18 cellular contexts compared by ENCODE assay signal in the genomic region with DNA sequence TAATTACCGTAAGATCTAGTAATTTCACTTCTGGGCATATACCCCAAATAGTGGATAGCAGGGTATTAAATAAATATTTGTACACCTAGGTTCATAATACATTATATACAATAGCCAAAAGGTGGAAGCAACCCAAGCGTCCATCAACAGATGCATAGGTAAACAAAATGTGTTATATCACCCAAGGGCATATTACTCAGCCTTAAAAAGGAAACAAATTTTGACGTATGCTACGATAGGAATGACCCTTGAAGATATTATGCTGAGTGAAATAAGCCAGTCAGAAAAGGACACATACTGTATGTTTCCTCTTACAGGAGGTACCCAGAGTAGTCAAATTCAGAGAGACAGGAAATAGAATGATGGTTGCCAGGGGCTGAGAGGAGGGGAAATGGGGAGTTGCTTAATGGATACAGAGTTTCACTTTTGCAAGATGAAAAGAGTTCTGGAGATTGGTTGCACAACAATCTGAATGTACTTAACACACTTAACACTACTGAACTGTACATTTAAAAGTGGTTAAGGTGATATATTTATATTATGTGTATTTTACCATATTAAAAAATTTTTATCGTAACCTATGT. TPM values are rescaled to one million over a fixed set of nuclear protein-coding genes. Genes with fewer than 3 reads are reported as not detected.
A peak's percentile ranks its signal among the peaks of the same experiment; 100 is the strongest.
DNase-seq lines count a peak whose midpoint lies in the region; ATAC-seq and TF ChIP-seq lines count a peak whose summit lies in the region.
"Had no signal": no experiment of that assay in that cellular context is flagged by ENCODE, and none has a peak within 500 bp of the region (broad histone marks: within the 10 kb centered on the region; RNA-seq: fewer than 3 reads in every experiment).

No MANE protein-coding gene starts in this region.

- peak overlapping the region in 7 of 11 experiments; percentile 31 to 65 (median 48); a peak in 10 of 22 replicates for H3K27ac ChIP-seq in BLaER1 treated with 17β-estradiol and CSF1 and Interleukin-3, amounts not matched to agents 10 nM and 100 nM
- no peak overlapping the region for H3K27ac ChIP-seq in gastrocnemius medialis
- H3K27ac ChIP-seq: A549, SJSA1 had no signal

- no peak overlapping the region for H3K27ac Mint-ChIP-seq in activated CD4-positive, alpha-beta memory T cell treated with anti-CD3 and anti-CD28 coated beads, Interleukin-2, amount 10 ng/mL, durations not matched to agents 7 days and 5 days
- H3K27ac Mint-ChIP-seq: CD4-positive, alpha-beta T cell had no signal

- no peaks in the 10 kb centered on the region for H3K36me3 Mint-ChIP-seq in activated CD4-positive, alpha-beta memory T cell treated with anti-CD3 and anti-CD28 coated beads, Interleukin-2, amount 10 ng/mL, durations not matched to agents 7 days and 5 days (ENCODE audit: low read depth)

- H3K4me2 ChIP-seq in BLaER1 treated with 17β-estradiol and CSF1 and Interleukin-3, amounts not matched to agents 10 nM and 100 nM = peak overlapping the region in 8 of 11 experiments; percentile 5 to 63 (median 18); a peak in 12 of 22 replicates
- H3K4me2 ChIP-seq: A549 had no signal

- H3K36me3 ChIP-seq in BLaER1 treated with 17β-estradiol and CSF1 and Interleukin-3, amounts not matched to agents 10 nM and 100 nM = no peaks in the 10 kb centered on the region
- H3K36me3 ChIP-seq in gastrocnemius medialis (no peaks in the 10 kb centered on the region), HAP-1 (replicated peaks) (no peaks in the 10 kb centered on the region)
- H3K36me3 ChIP-seq: SJSA1 had no signal

- in situ Hi-C loops in gastrocnemius medialis (cut with MboI; ENCODE audit: low sequenced_read_pairs in 4 of 4) (no loop called here), HAP-1 (cut with MboI; ENCODE audit: low sequenced_read_pairs) (loop anchor here (25.0 kb wide), 1 partner anchor 1193 kb away; no protein-coding TSS in a partner anchor)

- POLR2A ChIA-PET in activated CD4-positive, alpha-beta memory T cell treated with anti-CD3 and anti-CD28 coated beads, Interleukin-2, amount 10 ng/mL, durations not matched to agents 7 days and 5 days (lab: Charles Lee) = no interaction called here

- no peak overlapping the region for H3K9ac ChIP-seq in BLaER1 treated with 17β-estradiol and CSF1 and Interleukin-3, amounts not matched to agents 10 nM and 100 nM

- intact Hi-C loops in gastrocnemius medialis (cut with DNase I; ENCODE audit: low total_unique reads) = no loop called here

- DNase-seq in Jurkat, Clone E6-1 (ENCODE audit: low read depth, low spot score) = peak; percentile 11
- DNase-seq in NOMO-1 (lab: John Stamatoyannopoulos, UW; ENCODE audit: unreplicated experiment in 2 of 2) (peak; percentile 79 to 83), SKM-1 treated with dmso at 0.1 percent for 144 hours (lab: John Stamatoyannopoulos, UW; ENCODE audit: unreplicated experiment) (peak; percentile 92), hippocampal formation (lab: John Stamatoyannopoulos, UW) (no peak), gastrocnemius medialis (no peak), HAP-1 (ENCODE audit: low spot score in 2 of 2) (no peak)
- no peak for DNase-seq in activated CD4-positive, alpha-beta memory T cell treated with anti-CD3 and anti-CD28 coated beads, Interleukin-2, amount 10 ng/mL, durations not matched to agents 7 days and 5 days
- DNase-seq: CD4-positive, alpha-beta T cell; IMR-90; NCI-H1048; NCI-H1436 treated with DMSO at 0.1 percent for 48 hours; NCI-H2029 treated with DMSO at 0.1 percent for 48 hours; NCI-H2171 treated with DMSO at 0.1 percent for 48 hours; OCI-M1; RPMI8226 had no signal

- TF ChIP-seq POLR2A in gastrocnemius medialis (IDR thresholded peaks at IDR 0.05) = no peak

- H4K20me1 ChIP-seq in BLaER1 treated with 17β-estradiol and CSF1 and Interleukin-3, amounts not matched to agents 10 nM and 100 nM = no peaks in the 10 kb centered on the region

- no peak overlapping the region for H3K4me3 Mint-ChIP-seq in activated CD4-positive, alpha-beta memory T cell treated with anti-CD3 and anti-CD28 coated beads, Interleukin-2, amount 10 ng/mL, durations not matched to agents 7 days and 5 days
- H3K4me3 Mint-ChIP-seq: CD4-positive, alpha-beta T cell had no signal

- no peak for ATAC-seq in gastrocnemius medialis
- ATAC-seq: A549 had no signal

- H3K9me3 ChIP-seq in BLaER1 treated with 17β-estradiol and CSF1 and Interleukin-3, amounts not matched to agents 10 nM and 100 nM (replicated peaks in 1 of 11) = peaks cover 12 to 42% (median 30%) of the 10 kb centered on the region in 11 experiments
- no peaks in the 10 kb centered on the region for H3K9me3 ChIP-seq in gastrocnemius medialis
- H3K9me3 ChIP-seq in HAP-1 = no peaks in the 10 kb centered on the region
- H3K9me3 ChIP-seq: SJSA1 had no signal

- CTCF ChIA-PET in activated CD4-positive, alpha-beta memory T cell treated with anti-CD3 and anti-CD28 coated beads, Interleukin-2, amount 10 ng/mL, durations not matched to agents 7 days and 5 days (lab: Charles Lee) = no interaction called here

- no peak for TF ChIP-seq CTCF in gastrocnemius medialis (IDR thresholded peaks at IDR 0.05 in 4 of 5, conservative IDR thresholded peaks at IDR 0.05 in 1 of 5)

- H3K27me3 Mint-ChIP-seq in activated CD4-positive, alpha-beta memory T cell treated with anti-CD3 and anti-CD28 coated beads, Interleukin-2, amount 10 ng/mL, durations not matched to agents 7 days and 5 days = peaks cover 17% of the 10 kb centered on the region

- no peaks in the 10 kb centered on the region for H3K9me3 Mint-ChIP-seq in activated CD4-positive, alpha-beta memory T cell treated with anti-CD3 and anti-CD28 coated beads, Interleukin-2, amount 10 ng/mL, durations not matched to agents 7 days and 5 days
- H3K9me3 Mint-ChIP-seq: CD4-positive, alpha-beta T cell had no signal

- H3K4me3 ChIP-seq in BLaER1 treated with 17β-estradiol and CSF1 and Interleukin-3, amounts not matched to agents 10 nM and 100 nM = no peak overlapping the region
- no peak overlapping the region for H3K4me3 ChIP-seq in Jurkat, Clone E6-1 (ENCODE audit: low read length)
- H3K4me3 ChIP-seq in gastrocnemius medialis (no peak overlapping the region), HAP-1 (no peak overlapping the region)
- H3K4me3 ChIP-seq: A549, SJSA1 had no signal

- no peaks in the 10 kb centered on the region for H3K27me3 ChIP-seq in BLaER1 treated with 17β-estradiol and CSF1 and Interleukin-3, amounts not matched to agents 10 nM and 100 nM
- H3K27me3 ChIP-seq in gastrocnemius medialis = no peaks in the 10 kb centered on the region
- no peaks in the 10 kb centered on the region for H3K27me3 ChIP-seq in HAP-1 (ENCODE audit: low read depth)
- H3K27me3 ChIP-seq: SJSA1 had no signal

- H3K4me1 ChIP-seq in BLaER1 treated with 17β-estradiol and CSF1 and Interleukin-3, amounts not matched to agents 10 nM and 100 nM = peaks cover 0 to 27% (median 13%) of the 10 kb centered on the region in 10 experiments; a peak in 13 of 20 replicates
- no peaks in the 10 kb centered on the region for H3K4me1 ChIP-seq in gastrocnemius medialis
- no peaks in the 10 kb centered on the region for H3K4me1 ChIP-seq in HAP-1
- H3K4me1 ChIP-seq: A549, SJSA1 had no signal

- peaks cover 2% of the 10 kb centered on the region for H3K4me1 Mint-ChIP-seq in activated CD4-positive, alpha-beta memory T cell treated with anti-CD3 and anti-CD28 coated beads, Interleukin-2, amount 10 ng/mL, durations not matched to agents 7 days and 5 days

RNA-seq across cellular contexts. Expression of gene KCTD3, which starts 36.6 kb away (rescaled TPM):
- 15.0 TPM for polyA plus RNA-seq in Jurkat, Clone E6-1 (2012; ENCODE audit: insufficient read depth, insufficient read length)
- total RNA-seq in activated CD4-positive, alpha-beta memory T cell treated with anti-CD3 and anti-CD28 coated beads, Interleukin-2, amount 10 ng/mL, durations not matched to agents 7 days and 5 days = 1 to 10 TPM; 3.4 TPM
- 10 to 100 TPM; 16.6 to 26.7 (median 20.7) TPM for total RNA-seq in gastrocnemius medialis

Comparison
In these comparisons a context has a peak if more than half of its experiments do, and no peak if none do; other contexts are left out.
1. H3K27ac ChIP-seq: peak in BLaER1 treated with 17β-estradiol and CSF1 and Interleukin-3, amounts not matched to agents 10 nM and 100 nM (7 of 11); none in gastrocnemius medialis (0 of 4).
2. DNase-seq: peak in Jurkat, Clone E6-1 (single experiment), NOMO-1 (2 of 2) and SKM-1 treated with dmso at 0.1 percent for 144 hours (single experiment); none in hippocampal formation (0 of 2), activated CD4-positive, alpha-beta memory T cell treated with anti-CD3 and anti-CD28 coated beads, Interleukin-2, amount 10 ng/mL, durations not matched to agents 7 days and 5 days (single experiment), gastrocnemius medialis (0 of 2) and HAP-1 (0 of 2).